ENCODE assay signal across 11 cellular contexts in the genomic region with DNA sequence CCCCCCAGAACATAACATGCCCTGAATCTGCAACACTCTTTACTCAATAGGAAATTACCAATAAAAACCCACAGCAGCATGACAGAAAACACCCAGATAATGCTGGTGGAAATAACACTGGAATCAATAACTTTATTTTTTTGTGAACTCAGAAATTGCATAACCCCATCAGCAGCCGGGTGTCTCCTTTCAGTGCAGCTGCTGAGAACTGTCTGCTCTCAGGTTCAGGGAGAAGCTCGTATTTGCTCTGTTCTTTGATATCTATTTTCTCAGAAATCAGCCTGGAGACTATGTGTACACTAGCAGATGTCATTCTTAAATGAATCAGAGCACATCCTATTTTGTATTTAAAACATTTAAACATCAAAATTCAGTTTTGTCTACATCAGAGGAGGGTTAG.
"Had no signal": no experiment of that assay in that cellular context is flagged by ENCODE, and none has a peak within 500 bp of the region (broad histone marks: within the 10 kb centered on the region; RNA-seq: fewer than 3 reads in every experiment).

No MANE protein-coding gene starts in this region.

- DNase-seq: activated CD4-positive, alpha-beta T cell treated with anti-CD3 and anti-CD28 coated beads, Interleukin-2, amount 50 U/mL, for 1 hour; activated naive CD4-positive, alpha-beta T cell; activated naive CD8-positive, alpha-beta T cell treated with anti-CD3 and anti-CD28 coated beads, Interleukin-2, amount 10 ng/mL, durations not matched to agents 7 days and 5 days; activated T-cell treated with anti-CD3 and anti-CD28 coated beads for 4 hours; central memory CD4-positive, alpha-beta T cell; colonic mucosa; left colon; upper lobe of right lung had no signal

- ATAC-seq: activated CD4-positive, CD25-positive, alpha-beta regulatory T cell treated with anti-CD3 and anti-CD28 coated beads, Interleukin-2, amount 50 U/mL, for 24 hours; gastroesophageal sphincter; left colon; stimulated activated effector memory CD8-positive, alpha-beta T cell treated with anti-CD3 and anti-CD28 coated beads, Interleukin-12 subunit alpha, Interleukin-12 subunit beta, amount 100 ng/mL, for 72 hours; upper lobe of right lung had no signal
